In the genomic region with DNA sequence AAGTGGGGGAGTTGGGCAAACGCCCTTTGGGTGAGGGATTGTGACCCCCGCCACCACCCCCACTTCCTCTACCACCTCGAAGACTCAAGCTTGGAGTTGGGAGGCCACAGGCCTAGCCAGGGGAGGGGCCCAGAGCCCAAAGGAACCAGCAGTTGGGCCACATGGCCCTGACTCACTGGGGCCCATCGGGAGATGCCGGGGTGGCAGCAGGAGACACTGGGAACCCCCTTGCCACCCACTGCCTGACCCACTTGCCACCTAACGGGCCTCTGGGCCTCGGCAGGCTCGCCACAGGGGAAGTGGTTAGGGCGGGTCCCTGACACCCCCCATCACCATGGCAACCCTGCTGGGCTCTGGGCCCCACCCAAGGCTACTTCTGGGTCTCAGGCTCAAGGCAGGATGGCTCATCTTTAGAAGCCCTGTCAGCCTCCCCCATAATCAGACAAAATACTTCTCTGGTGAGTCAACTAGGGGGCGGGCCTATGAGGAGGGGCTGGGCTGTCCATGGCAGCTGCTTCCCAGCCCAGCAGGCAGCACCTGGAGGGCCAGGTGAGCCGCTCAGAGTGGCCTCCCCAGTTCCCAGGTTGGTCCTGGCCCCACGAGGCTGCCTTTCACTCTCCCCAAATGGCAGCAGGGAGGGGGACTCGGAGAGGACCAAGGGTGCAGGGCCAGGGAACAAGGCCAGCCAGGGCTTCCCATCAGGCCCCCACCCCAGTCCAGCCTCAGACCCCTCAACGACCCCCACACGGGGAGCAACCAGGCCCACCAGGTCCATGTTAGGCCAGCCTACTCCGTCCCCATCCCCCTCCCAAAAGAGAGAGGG, we compare ENCODE assay signal across 8 cellular contexts. TPM values are rescaled to one million over a fixed set of nuclear protein-coding genes. Genes with fewer than 3 reads are reported as not detected.
DNase-seq lines count a peak whose midpoint lies in the region; ATAC-seq, FAIRE-seq and TF ChIP-seq lines count a peak whose summit lies in the region.

No MANE protein-coding gene starts in this region.

- H3K4me3 ChIP-seq in Jurkat, Clone E6-1 (ENCODE audit: low read length), result peak overlapping the region; percentile 81
- peak overlapping the region; percentile 55 for H3K4me3 ChIP-seq in iPS-15b (ENCODE audit: low read depth, low read length)

- FAIRE-seq in GM12892 (lab: Jason Lieb, UNC), result peak; percentile 66

- H3K9me3 ChIP-seq in iPS-15b (ENCODE audit: control insufficient read depth, insufficient read depth, low read length), result no peaks in the 10 kb centered on the region

- peak; percentile 52; the same call in 1 of the 2 replicates for TF ChIP-seq POLR2A in GM12892 (IDR thresholded peaks at IDR 0.05; ENCODE audit: low read depth, low read length)

- ATAC-seq in GM18909 (IDR thresholded peaks at IDR 0.05; ENCODE audit: poor library complexity, unreplicated experiment) (no peak), HG03571 (IDR thresholded peaks at IDR 0.05; ENCODE audit: unreplicated experiment) (no peak)

- no peaks in the 10 kb centered on the region for H3K4me1 ChIP-seq in iPS-15b (ENCODE audit: control insufficient read depth, insufficient read depth, low read length)

- H3K27me3 ChIP-seq in iPS-15b (ENCODE audit: control insufficient read depth, insufficient read depth, low read length), result no peaks in the 10 kb centered on the region

- peaks cover 52% of the 10 kb centered on the region for H3K36me3 ChIP-seq in iPS-15b (ENCODE audit: control insufficient read depth, insufficient read depth, low read length)

- DNase-seq in GM12892 (ENCODE audit: insufficient read length), result no peak
- DNase-seq in Jurkat, Clone E6-1 (ENCODE audit: low read depth, low spot score), result peak; percentile 58
- DNase-seq in T-helper 1 cell, result peak; percentile 79 to 98 (median 82)
- peak; percentile 93 for DNase-seq in amniotic epithelial cell (ENCODE audit: low read depth)
- peak; percentile 86 to 89 (median 88) for DNase-seq in stimulated activated CD4-positive, alpha-beta T cell treated with anti-CD3 and anti-CD28 coated beads, Interleukin-12 subunit alpha, Interleukin-12 subunit beta, amount 100 ng/mL, for 48 hours (ENCODE audit: low read depth in 2 of 3, low spot score in 1 of 3)

- H3K9ac ChIP-seq in iPS-15b (ENCODE audit: low read depth, low read length), result no peak overlapping the region

RNA-seq across cellular contexts. Expression of gene FLNA, which starts 5.6 kb away (rescaled TPM):
- polyA plus RNA-seq in GM12892 (2012; ENCODE audit: missing spikeins), result 131 TPM
- polyA plus RNA-seq in Jurkat, Clone E6-1 (2012; ENCODE audit: insufficient read depth, insufficient read length), result 361 TPM

RNA-seq across cellular contexts. Expression of gene EMD, which starts 10.3 kb away (rescaled TPM):
- 41.4 TPM for polyA plus RNA-seq in GM12892 (2012; ENCODE audit: missing spikeins)
- 95.4 TPM for polyA plus RNA-seq in Jurkat, Clone E6-1 (2012; ENCODE audit: insufficient read depth, insufficient read length)

RNA-seq across cellular contexts. Expression of gene RPL10, which starts 29.3 kb away (rescaled TPM):
- polyA plus RNA-seq in GM12892 (2012; ENCODE audit: missing spikeins), result 3,825 TPM
- 3,019 TPM for polyA plus RNA-seq in Jurkat, Clone E6-1 (2012; ENCODE audit: insufficient read depth, insufficient read length)

RNA-seq across cellular contexts. Expression of gene DNASE1L1, which starts 40.2 kb away (rescaled TPM):
- 12.3 TPM for polyA plus RNA-seq in GM12892 (2012; ENCODE audit: missing spikeins)
- polyA plus RNA-seq in Jurkat, Clone E6-1 (2012; ENCODE audit: insufficient read depth, insufficient read length), result 3.9 TPM

RNA-seq across cellular contexts. Expression of gene TAFAZZIN, which starts 42.5 kb away (rescaled TPM):
- 26.3 TPM for polyA plus RNA-seq in GM12892 (2012; ENCODE audit: missing spikeins)
- polyA plus RNA-seq in Jurkat, Clone E6-1 (2012; ENCODE audit: insufficient read depth, insufficient read length), result 70.4 TPM
